Comparison of ENCODE assay signal across 9 cellular contexts in the genomic region with DNA sequence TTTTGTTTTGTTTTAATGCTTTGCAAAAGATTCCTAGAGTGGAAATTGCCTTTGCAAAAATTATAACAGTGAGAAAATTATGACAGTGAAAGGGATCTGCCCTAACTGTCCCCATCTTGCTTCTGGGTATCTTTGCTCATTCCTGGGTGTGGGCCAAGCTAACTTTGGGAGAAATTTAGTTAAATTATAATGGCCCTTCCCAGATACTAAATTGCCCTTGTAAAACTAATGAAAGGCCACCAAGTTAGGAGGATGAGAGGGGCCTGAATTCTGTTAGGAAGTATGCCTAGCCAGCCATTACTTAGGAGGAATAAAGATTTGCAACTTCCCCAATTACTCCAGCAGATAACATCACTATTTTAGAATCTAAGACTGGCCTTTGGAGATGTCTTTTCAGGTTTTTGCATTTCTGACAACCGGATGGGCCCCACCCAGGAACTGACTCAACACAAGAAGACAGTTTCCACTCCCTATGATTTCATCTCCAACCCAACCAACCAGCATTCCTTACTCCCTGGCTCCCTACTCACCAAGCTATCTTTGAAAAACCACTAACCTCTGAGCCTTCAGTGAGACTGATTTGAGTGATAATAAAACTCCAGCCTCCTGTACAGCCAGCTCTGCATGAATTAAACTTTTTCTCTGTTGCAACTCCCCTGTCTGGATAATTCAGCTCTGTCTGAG. TPM values are rescaled to one million over a fixed set of nuclear protein-coding genes. Genes with fewer than 3 reads are reported as not detected.
DNase-seq lines count a peak whose midpoint lies in the region; ATAC-seq and TF ChIP-seq lines count a peak whose summit lies in the region.
"Had no signal": no experiment of that assay in that cellular context is flagged by ENCODE, and none has a peak within 500 bp of the region (broad histone marks: within the 10 kb centered on the region; RNA-seq: fewer than 3 reads in every experiment).

No MANE protein-coding gene starts in this region.

- no peak overlapping the region for H3K4me3 ChIP-seq in GM23248

- peak overlapping the region; percentile 19 for H3K4me3 Mint-ChIP-seq in activated naive CD8-positive, alpha-beta T cell treated with anti-CD3 and anti-CD28 coated beads, Interleukin-2, amount 50 U/mL, for 24 hours
- peak overlapping the region; percentile 69 for H3K4me3 Mint-ChIP-seq in natural killer cell

- peak overlapping the region; percentile 25 for H3K4me2 ChIP-seq in GM23248 (ENCODE audit: unreplicated experiment)

- no peaks in the 10 kb centered on the region for H3K36me3 Mint-ChIP-seq in activated naive CD8-positive, alpha-beta T cell treated with anti-CD3 and anti-CD28 coated beads, Interleukin-2, amount 50 U/mL, for 24 hours (ENCODE audit: low read depth)
- no peaks in the 10 kb centered on the region for H3K36me3 Mint-ChIP-seq in natural killer cell

- no peak for TF ChIP-seq CTCF in natural killer cell (IDR thresholded peaks at IDR 0.05)

- intact Hi-C loops in natural killer cell (cut with micrococcal nuclease): loop anchor here (10.0 kb wide), 1 partner anchor 437 kb away; no protein-coding TSS in a partner anchor

- peaks cover 40% of the 10 kb centered on the region for H3F3A ChIP-seq in GM23248 (ENCODE audit: insufficient read depth)

- peak overlapping the region; percentile 13; the same call in 1 of the 2 replicates for H2AFZ ChIP-seq in GM23248

- no peak overlapping the region for H3K9ac ChIP-seq in GM23248

- peaks cover 39% of the 10 kb centered on the region for H3K4me1 ChIP-seq in GM23248 (ENCODE audit: insufficient read depth)

- no peaks in the 10 kb centered on the region for H4K20me1 ChIP-seq in GM23248 (ENCODE audit: insufficient read depth)

- 0 to 20% methylated on average over 1 of the region's 1 CpG for WGBS in GM23248 (ENCODE audit: low coverage in 1 of 2, low lambda C conversion rate in 2 of 2, missing lambda C conversion rate in 2 of 2), 2 experiments

- peak overlapping the region; percentile 4 for H3K27ac Mint-ChIP-seq in activated naive CD8-positive, alpha-beta T cell treated with anti-CD3 and anti-CD28 coated beads, Interleukin-2, amount 50 U/mL, for 24 hours
- H3K27ac Mint-ChIP-seq in natural killer cell: peak overlapping the region; percentile 63 to 69

- no peaks in the 10 kb centered on the region for H3K27me3 ChIP-seq in GM23248 (replicated peaks; ENCODE audit: insufficient read depth)

- H3K9me2 ChIP-seq in GM23248 (ENCODE audit: insufficient read depth): no peaks in the 10 kb centered on the region

- peak overlapping the region; percentile 55 for H3K27ac ChIP-seq in GM23248

- H3K36me3 ChIP-seq in GM23248 (ENCODE audit: low read depth): no peaks in the 10 kb centered on the region

- peak; percentile 84 for DNase-seq in GM23248
- peak; percentile 70 for DNase-seq in SIG-M5 treated with dmso at 0.1 percent for 504 hours (lab: John Stamatoyannopoulos, UW; ENCODE audit: unreplicated experiment)
- DNase-seq in activated naive CD8-positive, alpha-beta T cell treated with anti-CD3 and anti-CD28 coated beads, Interleukin-2, amount 50 U/mL, for 24 hours: peak; percentile 33
- DNase-seq in natural killer cell: no peak
- DNase-seq in DMS79 treated with DMSO at 0.1 percent for 48 hours (lab: John Stamatoyannopoulos, UW): no peak

- no peaks in the 10 kb centered on the region for H3K9me3 Mint-ChIP-seq in activated naive CD8-positive, alpha-beta T cell treated with anti-CD3 and anti-CD28 coated beads, Interleukin-2, amount 50 U/mL, for 24 hours
- H3K9me3 Mint-ChIP-seq in natural killer cell: no peaks in the 10 kb centered on the region

- no peaks in the 10 kb centered on the region for H3K9me3 ChIP-seq in GM23248 (ENCODE audit: low read depth)

- peaks cover 59% of the 10 kb centered on the region for H3K4me1 Mint-ChIP-seq in activated naive CD8-positive, alpha-beta T cell treated with anti-CD3 and anti-CD28 coated beads, Interleukin-2, amount 50 U/mL, for 24 hours
- H3K4me1 Mint-ChIP-seq in natural killer cell: peaks cover 54 to 57% of the 10 kb centered on the region in 2 donors

- peaks cover 3% of the 10 kb centered on the region for H3K27me3 Mint-ChIP-seq in activated naive CD8-positive, alpha-beta T cell treated with anti-CD3 and anti-CD28 coated beads, Interleukin-2, amount 50 U/mL, for 24 hours
- no peaks in the 10 kb centered on the region for H3K27me3 Mint-ChIP-seq in natural killer cell (ENCODE audit: low read depth in 2 of 2)

- ATAC-seq in activated naive CD8-positive, alpha-beta T cell treated with anti-CD3 and anti-CD28 coated beads, Interleukin-2, amount 50 U/mL, for 24 hours: peak; percentile 82
- ATAC-seq in natural killer cell (peak in 2 of 3 donors; percentile 21 to 49), GM21367 (IDR thresholded peaks at IDR 0.05; ENCODE audit: unreplicated experiment) (no peak), GM18520 (IDR thresholded peaks at IDR 0.05; ENCODE audit: unreplicated experiment) (no peak), HG02678 (IDR thresholded peaks at IDR 0.05; ENCODE audit: unreplicated experiment) (no peak)

- H3K79me2 ChIP-seq in GM23248 (ENCODE audit: insufficient read depth): no peaks in the 10 kb centered on the region

- in situ Hi-C loops in GM23248 (cut with MboI): no loop called here

RNA-seq across cellular contexts. Expression of gene IL12B, which starts 7.1 kb away (rescaled TPM):
- not detected in 2 replicates for total RNA-seq in GM23248 (2014; rRNA removed; shearing (Covaris generic))
- polyA plus RNA-seq in GM23248 (2016; fragmentation: Nextera tagmentation; extraction: Ambion mirVana): not detected in 2 replicates
- total RNA-seq in natural killer cell: not detected
- total RNA-seq: T-helper 1 cell treated with Interleukin-12 subunit alpha and Interleukin-12 subunit beta and Interleukin-4 antibody, amounts not matched to agents 30 ng/mL and 1 ng/mL, for 36 hours had no signal

Comparison
In these comparisons a context has a peak if more than half of its experiments do, and no peak if none do; other contexts are left out.
1. DNase-seq: peak in GM23248 (single experiment), SIG-M5 treated with dmso at 0.1 percent for 504 hours (single experiment) and activated naive CD8-positive, alpha-beta T cell treated with anti-CD3 and anti-CD28 coated beads, Interleukin-2, amount 50 U/mL, for 24 hours (single experiment); none in natural killer cell (single experiment) and DMS79 treated with DMSO at 0.1 percent for 48 hours (single experiment).
2. ATAC-seq: peak in activated naive CD8-positive, alpha-beta T cell treated with anti-CD3 and anti-CD28 coated beads, Interleukin-2, amount 50 U/mL, for 24 hours (single experiment) and natural killer cell (2 of 3); none in GM21367 (single experiment), GM18520 (single experiment) and HG02678 (single experiment).